Comparison of ENCODE assay signal across 17 cellular contexts in genomic region chr11:16293204-16293681, GRCh38.
DNase-seq lines count a peak whose midpoint lies in the region; ATAC-seq, FAIRE-seq and TF ChIP-seq lines count a peak whose summit lies in the region.
"Had no signal": no experiment of that assay in that cellular context is flagged by ENCODE, and none has a peak within 500 bp of the region (broad histone marks: within the 10 kb centered on the region; RNA-seq: fewer than 3 reads in every experiment).

No MANE protein-coding gene starts in this region.

- H3K27ac ChIP-seq in AG04450 (ENCODE audit: low read depth, low read length) (peak overlapping the region; percentile 34), body of pancreas (peak overlapping the region in 1 of 4 donors; percentile 17), colonic mucosa (no peak overlapping the region)
- H3K27ac ChIP-seq: GM23248, neutrophil had no signal

- FAIRE-seq in H54 (lab: Jason Lieb, UNC): no peak
- FAIRE-seq: RCC 7860 had no signal

- POLR2A ChIA-PET in AG04450 (lab: Yijun Ruan, JAX): no interaction called here

- intact Hi-C loops in body of pancreas (cut with DNase I): no loop called here
- intact Hi-C loops in colonic mucosa (cut with DNase I): no loop called here

- no peaks in the 10 kb centered on the region for H3K9me3 ChIP-seq in AG04450 (ENCODE audit: control insufficient read depth, insufficient read depth, low read length)
- H3K9me3 ChIP-seq in body of pancreas: no peaks in the 10 kb centered on the region
- H3K9me3 ChIP-seq in colonic mucosa: no peaks in the 10 kb centered on the region
- H3K9me3 ChIP-seq: neutrophil had no signal

- peak; percentile 27 for DNase-seq in AG04450 (ENCODE audit: low read depth, low spot score)
- peak; percentile 4 for DNase-seq in LNCaP clone FGC (ENCODE audit: low read depth)
- no peak for DNase-seq in body of pancreas
- peak; percentile 17 for DNase-seq in kidney glomerular epithelial cell (lab: John Stamatoyannopoulos, UW)
- no peak for DNase-seq in H54 (ENCODE audit: insufficient read length, low spot score)
- no peak for DNase-seq in colonic mucosa
- DNase-seq: activated CD4-positive, alpha-beta T cell treated with anti-CD3 and anti-CD28 coated beads, Interleukin-2, amount 10 ng/mL, durations not matched to agents 24 days and 14 days; Calu3; GM23248; mammary epithelial cell; NCI-H1092 treated with DMSO at 0.1 percent for 48 hours; NCI-H446 treated with DMSO at 0.1 percent for 48 hours; stimulated activated naive CD8-positive, alpha-beta T cell treated with anti-CD3 and anti-CD28 coated beads, Interleukin-15, amount 100 ng/mL, for 72 hours had no signal

- no peaks in the 10 kb centered on the region for H3K36me3 ChIP-seq in body of pancreas (replicated peaks in 1 of 2; ENCODE audit: insufficient read depth in 1 of 2, low read depth in 2 of 2)
- H3K36me3 ChIP-seq in colonic mucosa: no peaks in the 10 kb centered on the region
- H3K36me3 ChIP-seq: neutrophil had no signal

- CTCF ChIA-PET in AG04450 (lab: Charles Lee): no interaction called here

- H3K4me3 ChIP-seq in AG04450 (ENCODE audit: low read depth, low read length): no peak overlapping the region
- no peak overlapping the region for H3K4me3 ChIP-seq in LNCaP clone FGC (ENCODE audit: low read depth, low read length)
- no peak overlapping the region for H3K4me3 ChIP-seq in body of pancreas
- H3K4me3 ChIP-seq in colonic mucosa: no peak overlapping the region
- H3K4me3 ChIP-seq: GM23248 had no signal

- no peak overlapping the region for H3K9ac ChIP-seq in colonic mucosa (ENCODE audit: low read depth in 2 of 2, low read length in 2 of 2)
- H3K9ac ChIP-seq: GM23248 had no signal

- TF ChIP-seq CTCF in AG04450 (IDR thresholded peaks at IDR 0.05; ENCODE audit: low read depth, low read length) (no peak), LNCaP clone FGC (IDR thresholded peaks at IDR 0.05; ENCODE audit: control insufficient read depth, extremely low read depth, insufficient read depth) (no peak), body of pancreas (IDR thresholded peaks at IDR 0.05) (no peak), colonic mucosa (IDR thresholded peaks at IDR 0.05) (no peak)

- TF ChIP-seq POLR2A in body of pancreas (IDR thresholded peaks at IDR 0.05): no peak
- no peak for TF ChIP-seq POLR2A in H54 (IDR thresholded peaks at IDR 0.05; ENCODE audit: low read depth, low read length)

- H3K4me1 ChIP-seq in body of pancreas (peaks cover 26% of the 10 kb centered on the region), colonic mucosa (no peaks in the 10 kb centered on the region)

- H3K27me3 ChIP-seq in AG04450 (ENCODE audit: control insufficient read depth, insufficient read depth, low read length) (no peaks in the 10 kb centered on the region), body of pancreas (no peaks in the 10 kb centered on the region), colonic mucosa (no peaks in the 10 kb centered on the region)
- H3K27me3 ChIP-seq: neutrophil had no signal

- peak; percentile 62 for ATAC-seq in body of pancreas
- no peak for ATAC-seq in HG02852 (IDR thresholded peaks at IDR 0.05; ENCODE audit: unreplicated experiment)
- no peak for ATAC-seq in HG03460 (IDR thresholded peaks at IDR 0.05; ENCODE audit: unreplicated experiment)
- ATAC-seq: stimulated activated naive CD8-positive, alpha-beta T cell treated with anti-CD3 and anti-CD28 coated beads, Interleukin-15, amount 100 ng/mL, for 72 hours had no signal

- WGBS in body of pancreas, 2 donors: 9 to 14% methylated on average over 2 of the region's 2 CpGs

Comparison
In these comparisons a context has a peak if more than half of its experiments do, and no peak if none do; other contexts are left out.
1. DNase-seq: peak in AG04450 (single experiment), LNCaP clone FGC (single experiment) and kidney glomerular epithelial cell (single experiment); none in body of pancreas (0 of 4), H54 (single experiment) and colonic mucosa (single experiment).